Comparison of ENCODE assay signal across 8 cellular contexts in the genomic region with DNA sequence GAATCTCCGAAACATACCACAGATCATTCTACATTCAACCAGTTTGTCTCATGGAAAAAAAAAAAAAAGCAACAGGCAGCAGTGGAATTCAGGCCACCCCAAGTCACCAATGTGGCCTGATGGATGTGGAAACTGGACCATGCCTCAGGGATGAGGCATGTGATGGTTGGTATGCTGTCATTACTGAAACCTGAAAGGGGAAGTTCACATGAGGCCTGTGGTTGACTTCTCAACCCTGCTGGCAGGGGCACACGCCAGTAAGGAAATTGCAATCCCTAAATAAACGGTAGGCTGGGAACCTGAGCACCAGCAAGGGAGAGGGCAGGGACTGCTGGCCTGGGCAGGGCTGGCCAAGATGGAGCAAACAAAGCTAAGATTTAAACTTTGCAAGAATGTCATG.
DNase-seq lines count a peak whose midpoint lies in the region; ATAC-seq and TF ChIP-seq lines count a peak whose summit lies in the region.

No MANE protein-coding gene starts in this region.

- H3K27me3 ChIP-seq in heart left ventricle: no peaks in the 10 kb centered on the region

- H3K4me3 ChIP-seq in heart left ventricle: no peak overlapping the region
- H3K4me3 ChIP-seq in fibroblast of mammary gland (ENCODE audit: control insufficient read depth, low read depth, low read length): no peak overlapping the region

- ATAC-seq in heart left ventricle (peak in 3 of 4 donors; percentile 24 to 67 (median 45)), GM21576 (IDR thresholded peaks at IDR 0.05; ENCODE audit: unreplicated experiment) (no peak)

- no peaks in the 10 kb centered on the region for H3K36me3 ChIP-seq in heart left ventricle

- TF ChIP-seq CTCF in heart left ventricle (IDR thresholded peaks at IDR 0.05) (no peak), fibroblast of mammary gland (conservative IDR thresholded peaks at IDR 0.05; ENCODE audit: control insufficient read depth, insufficient read depth, low read depth, low read length) (no peak)

- TF ChIP-seq POLR2A in heart left ventricle (IDR thresholded peaks at IDR 0.05): no peak

- H3K27ac ChIP-seq in heart left ventricle: no peak overlapping the region

- peaks cover 0 to 29% (median 0%) of the 10 kb centered on the region in 12 donors for H3K9me3 ChIP-seq in heart left ventricle

- peaks cover 0 to 5% (median 0%) of the 10 kb centered on the region in 12 donors for H3K4me1 ChIP-seq in heart left ventricle

- DNase-seq in heart left ventricle (peak in 4 of 5 donors; percentile 10 to 28 (median 22)), cardiac septum (ENCODE audit: low spot score) (no peak), LHCN-M2 (ENCODE audit: low read depth) (peak; percentile 90), fibroblast of mammary gland (ENCODE audit: low read depth) (peak; percentile 18), HT-29 (ENCODE audit: low spot score) (no peak), NCI-H2081 treated with DMSO at 0.1 percent for 48 hours (lab: John Stamatoyannopoulos, UW) (no peak)
- no peak for DNase-seq in activated CD4-positive, alpha-beta T cell treated with anti-CD3 and anti-CD28 coated beads for 4 hours

- WGBS in heart left ventricle, 4 donors: 57 to 65% (median 62%) methylated on average over 3 of the region's 3 CpGs

- intact Hi-C loops in heart left ventricle (cut with DNase I): no loop called here
- intact Hi-C loops in cardiac septum (cut with DNase I): no loop called here

Comparison
In these comparisons a context has a peak if more than half of its experiments do, and no peak if none do; other contexts are left out.
1. DNase-seq: peak in heart left ventricle (4 of 5), LHCN-M2 (single experiment) and fibroblast of mammary gland (single experiment); none in cardiac septum (single experiment), HT-29 (single experiment), activated CD4-positive, alpha-beta T cell treated with anti-CD3 and anti-CD28 coated beads for 4 hours (0 of 2) and NCI-H2081 treated with DMSO at 0.1 percent for 48 hours (single experiment).